In the genomic region with DNA sequence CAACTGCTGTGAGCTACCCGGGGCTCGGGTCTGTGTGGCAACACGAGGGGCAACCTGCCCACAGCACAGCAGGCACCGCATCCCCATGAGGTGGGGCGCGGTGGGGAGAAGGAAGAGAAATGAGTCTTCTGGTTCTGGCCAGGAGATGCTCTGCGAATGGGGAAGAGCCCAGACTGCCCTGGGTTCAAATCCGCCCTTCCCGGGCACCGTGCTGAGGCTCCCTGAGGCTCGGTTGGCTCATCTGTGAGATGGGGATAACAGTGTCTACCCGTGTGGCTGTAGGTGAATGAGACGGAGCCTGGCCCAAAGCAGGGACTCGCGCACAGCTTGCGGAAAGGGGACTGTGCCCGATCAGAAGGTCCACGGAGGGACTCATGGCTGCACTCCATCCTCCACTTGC, we compare ENCODE assay signal across 1 cellular context.
TF ChIP-seq lines count a peak whose summit lies in the region.

No MANE protein-coding gene starts in this region.

TF ChIP-seq in WTC11, 78 proteins besides CTCF, POLR2A, EP300 and RAD21 (continued from another document):
- TF ChIP-seq, protein P1, sequence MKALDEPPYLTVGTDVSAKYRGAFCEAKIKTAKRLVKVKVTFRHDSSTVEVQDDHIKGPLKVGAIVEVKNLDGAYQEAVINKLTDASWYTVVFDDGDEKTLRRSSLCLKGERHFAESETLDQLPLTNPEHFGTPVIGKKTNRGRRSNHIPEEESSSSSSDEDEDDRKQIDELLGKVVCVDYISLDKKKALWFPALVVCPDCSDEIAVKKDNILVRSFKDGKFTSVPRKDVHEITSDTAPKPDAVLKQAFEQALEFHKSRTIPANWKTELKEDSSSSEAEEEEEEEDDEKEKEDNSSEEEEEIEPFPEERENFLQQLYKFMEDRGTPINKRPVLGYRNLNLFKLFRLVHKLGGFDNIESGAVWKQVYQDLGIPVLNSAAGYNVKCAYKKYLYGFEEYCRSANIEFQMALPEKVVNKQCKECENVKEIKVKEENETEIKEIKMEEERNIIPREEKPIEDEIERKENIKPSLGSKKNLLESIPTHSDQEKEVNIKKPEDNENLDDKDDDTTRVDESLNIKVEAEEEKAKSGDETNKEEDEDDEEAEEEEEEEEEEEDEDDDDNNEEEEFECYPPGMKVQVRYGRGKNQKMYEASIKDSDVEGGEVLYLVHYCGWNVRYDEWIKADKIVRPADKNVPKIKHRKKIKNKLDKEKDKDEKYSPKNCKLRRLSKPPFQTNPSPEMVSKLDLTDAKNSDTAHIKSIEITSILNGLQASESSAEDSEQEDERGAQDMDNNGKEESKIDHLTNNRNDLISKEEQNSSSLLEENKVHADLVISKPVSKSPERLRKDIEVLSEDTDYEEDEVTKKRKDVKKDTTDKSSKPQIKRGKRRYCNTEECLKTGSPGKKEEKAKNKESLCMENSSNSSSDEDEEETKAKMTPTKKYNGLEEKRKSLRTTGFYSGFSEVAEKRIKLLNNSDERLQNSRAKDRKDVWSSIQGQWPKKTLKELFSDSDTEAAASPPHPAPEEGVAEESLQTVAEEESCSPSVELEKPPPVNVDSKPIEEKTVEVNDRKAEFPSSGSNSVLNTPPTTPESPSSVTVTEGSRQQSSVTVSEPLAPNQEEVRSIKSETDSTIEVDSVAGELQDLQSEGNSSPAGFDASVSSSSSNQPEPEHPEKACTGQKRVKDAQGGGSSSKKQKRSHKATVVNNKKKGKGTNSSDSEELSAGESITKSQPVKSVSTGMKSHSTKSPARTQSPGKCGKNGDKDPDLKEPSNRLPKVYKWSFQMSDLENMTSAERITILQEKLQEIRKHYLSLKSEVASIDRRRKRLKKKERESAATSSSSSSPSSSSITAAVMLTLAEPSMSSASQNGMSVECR (CRISPR knock-in tag; IDR thresholded peaks at IDR 0.05; ENCODE audit: borderline replicate concordance), result no peak
